ENCODE assay signal across 23 cellular contexts in genomic region chr2:152578573-152578972, GRCh38.
"Had no signal": no experiment of that assay in that cellular context is flagged by ENCODE, and none has a peak within 500 bp of the region (broad histone marks: within the 10 kb centered on the region; RNA-seq: fewer than 3 reads in every experiment).

No MANE protein-coding gene starts in this region.

- DNase-seq: dermis blood vessel endothelial cell; effector memory CD8-positive, alpha-beta T cell; heart left ventricle; kidney; left cardiac atrium; left lung; mesenchymal stem cell; midbrain; naive thymus-derived CD4-positive, alpha-beta T cell; nucleus accumbens; stimulated activated CD4-positive, alpha-beta T cell treated with anti-CD3 and anti-CD28 coated beads, Interleukin-2, amount 100 ng/mL, for 24 hours; stimulated activated CD4-positive, alpha-beta T cell treated with anti-CD3 and anti-CD28 coated beads, Interleukin-4, amount 100 ng/mL, for 4 hours; stimulated activated naive CD8-positive, alpha-beta T cell treated with anti-CD3 and anti-CD28 coated beads, Interleukin-15, Interleukin-2, amounts not matched to agents 100 U/mL and 50 U/mL, for 24 hours; transverse colon; upper lobe of right lung; uterus had no signal

- H3K4me3 Mint-ChIP-seq: effector memory CD8-positive, alpha-beta T cell; naive thymus-derived CD4-positive, alpha-beta T cell; nephron; stimulated activated memory B cell treated with anti-CD40 and anti-IgM and Interleukin-4, amounts not matched to agents 10 μg/mL and 1 μg/mL and 100 μg/mL, for 72 hours had no signal

- H3K9me3 Mint-ChIP-seq: effector memory CD8-positive, alpha-beta T cell; naive thymus-derived CD4-positive, alpha-beta T cell; nephron; stimulated activated memory B cell treated with anti-CD40 and anti-IgM and Interleukin-4, amounts not matched to agents 10 μg/mL and 1 μg/mL and 100 μg/mL, for 72 hours had no signal

- H3K36me3 Mint-ChIP-seq: naive thymus-derived CD4-positive, alpha-beta T cell; stimulated activated memory B cell treated with anti-CD40 and anti-IgM and Interleukin-4, amounts not matched to agents 10 μg/mL and 1 μg/mL and 100 μg/mL, for 72 hours had no signal

- H3K27me3 Mint-ChIP-seq: stimulated activated memory B cell treated with anti-CD40 and anti-IgM and Interleukin-4, amounts not matched to agents 10 μg/mL and 1 μg/mL and 100 μg/mL, for 72 hours had no signal

- FAIRE-seq: frontal cortex, kidney had no signal

- H3K27ac ChIP-seq: coronary artery, heart left ventricle, hepatocyte, left lung, prostate gland, right atrium auricular region, transverse colon, upper lobe of right lung, uterus had no signal

- H3K27ac Mint-ChIP-seq: effector memory CD8-positive, alpha-beta T cell; naive thymus-derived CD4-positive, alpha-beta T cell; nephron; stimulated activated memory B cell treated with anti-CD40 and anti-IgM and Interleukin-4, amounts not matched to agents 10 μg/mL and 1 μg/mL and 100 μg/mL, for 72 hours had no signal

- H3K4me1 Mint-ChIP-seq: naive thymus-derived CD4-positive, alpha-beta T cell; stimulated activated memory B cell treated with anti-CD40 and anti-IgM and Interleukin-4, amounts not matched to agents 10 μg/mL and 1 μg/mL and 100 μg/mL, for 72 hours had no signal

- H3K27me3 ChIP-seq: heart left ventricle, hepatocyte, left lung, right atrium auricular region, transverse colon, upper lobe of right lung, uterus had no signal
